Comparison of ENCODE assay signal across 8 cellular contexts in the genomic region with DNA sequence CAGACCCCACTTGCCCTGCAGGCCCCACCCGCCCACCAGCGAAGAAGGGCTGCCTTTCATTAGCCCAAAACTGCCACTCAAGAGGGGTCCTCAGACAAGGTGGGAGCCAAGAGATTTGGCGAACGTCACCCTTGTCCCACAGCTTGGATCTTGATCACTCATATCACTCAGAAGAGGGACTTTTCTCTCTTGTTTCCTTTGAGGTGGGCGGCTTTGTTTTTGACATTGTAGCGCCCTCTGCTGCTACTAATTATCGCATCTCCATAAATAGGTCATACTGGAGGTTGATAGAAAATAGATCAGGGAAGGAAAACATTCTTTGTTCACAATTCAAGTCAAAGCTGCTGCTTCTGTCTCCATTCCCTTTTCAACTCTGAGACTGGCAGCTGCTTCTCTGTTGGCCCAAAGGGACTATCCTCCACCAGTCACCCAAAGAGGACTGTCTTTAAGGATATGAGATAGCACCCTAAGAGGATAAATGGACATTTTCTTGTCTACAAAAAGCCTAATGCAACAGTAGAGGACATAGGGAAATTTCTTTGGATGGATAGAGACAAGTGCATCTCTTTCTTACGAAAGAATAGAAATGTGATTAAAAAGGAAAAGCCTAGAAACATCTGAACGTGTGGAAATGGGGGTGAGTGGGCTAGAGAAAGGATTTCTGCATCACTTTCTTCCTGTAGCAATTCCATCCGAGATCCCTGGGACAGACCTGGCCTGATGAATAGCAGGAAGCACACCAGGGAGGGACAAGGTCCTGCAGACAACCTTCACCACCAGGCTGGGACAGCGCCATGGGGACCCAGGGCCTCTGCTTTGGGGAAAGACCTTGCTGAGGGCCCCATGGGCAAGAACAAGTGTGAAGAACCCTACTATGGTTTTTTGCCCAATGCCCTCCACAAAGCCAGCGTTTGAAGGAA.
DNase-seq lines count a peak whose midpoint lies in the region; ATAC-seq and TF ChIP-seq lines count a peak whose summit lies in the region.

No MANE protein-coding gene starts in this region.

- H2AFZ ChIP-seq in Karpas-422 (ENCODE audit: low read length), result peak overlapping the region; percentile 16; the same call in 1 of the 2 replicates

- intact Hi-C loops in psoas muscle (cut with DNase I), result loop anchor here (2.0 to 5.0 kb wide), 2 partner anchors 86 kb away; no protein-coding TSS in a partner anchor

- no peaks in the 10 kb centered on the region for H3K36me3 Mint-ChIP-seq in activated naive CD4-positive, alpha-beta T cell treated with anti-CD3 and anti-CD28 coated beads, Interleukin-2, amount 50 U/mL, for 72 hours

- no peak overlapping the region for H3K27ac Mint-ChIP-seq in activated naive CD4-positive, alpha-beta T cell treated with anti-CD3 and anti-CD28 coated beads, Interleukin-2, amount 50 U/mL, for 72 hours

- no peaks in the 10 kb centered on the region for H3K9me2 ChIP-seq in Karpas-422 (replicated peaks; ENCODE audit: insufficient read depth, low read length)

- H3K4me3 ChIP-seq in BLaER1 treated with 17β-estradiol and CSF1 and Interleukin-3, amounts not matched to agents 10 nM and 100 nM, result peak overlapping the region in 7 of 10 experiments; percentile 44 to 74 (median 58); a peak in 13 of 20 replicates
- H3K4me3 ChIP-seq in Karpas-422 (ENCODE audit: low read length) (no peak overlapping the region), psoas muscle (no peak overlapping the region)

- peak; percentile 93 for DNase-seq in Karpas-422
- peak; percentile 59 for DNase-seq in germinal center (ENCODE audit: low spot score)
- DNase-seq in psoas muscle, result no peak
- no peak for DNase-seq in activated naive CD4-positive, alpha-beta T cell treated with anti-CD3 and anti-CD28 coated beads, Interleukin-2, amount 50 U/mL, for 72 hours (ENCODE audit: low spot score in 2 of 2)
- DNase-seq in OCI-M2 (lab: John Stamatoyannopoulos, UW; ENCODE audit: unreplicated experiment), result no peak

- 0 out of 22 replicates have a peak, but pooled peaks cover 0 to 6% (median 0%) of the 10 kb centered on the region in 11 experiments for H3K36me3 ChIP-seq in BLaER1 treated with 17β-estradiol and CSF1 and Interleukin-3, amounts not matched to agents 10 nM and 100 nM
- H3K36me3 ChIP-seq in Karpas-422 (ENCODE audit: insufficient read depth, low read length) (no peaks in the 10 kb centered on the region), psoas muscle (ENCODE audit: insufficient read depth in 1 of 2, low read depth in 1 of 2) (no peaks in the 10 kb centered on the region)

- no peaks in the 10 kb centered on the region for H3K9me3 Mint-ChIP-seq in activated naive CD4-positive, alpha-beta T cell treated with anti-CD3 and anti-CD28 coated beads, Interleukin-2, amount 50 U/mL, for 72 hours

- H3K27ac ChIP-seq in BLaER1 treated with 17β-estradiol and CSF1 and Interleukin-3, amounts not matched to agents 10 nM and 100 nM, result peak overlapping the region in 8 of 11 experiments; percentile 81 to 98 (median 90); a peak in 16 of 22 replicates
- H3K27ac ChIP-seq in Karpas-422 (ENCODE audit: low read length) (no peak overlapping the region), psoas muscle (no peak overlapping the region)

- no peaks in the 10 kb centered on the region for H3K9me3 ChIP-seq in BLaER1 treated with 17β-estradiol and CSF1 and Interleukin-3, amounts not matched to agents 10 nM and 100 nM (replicated peaks in 1 of 11)
- no peaks in the 10 kb centered on the region for H3K9me3 ChIP-seq in Karpas-422 (ENCODE audit: low read length)
- H3K9me3 ChIP-seq in psoas muscle, result no peaks in the 10 kb centered on the region

- H3K4me1 ChIP-seq in BLaER1 treated with 17β-estradiol and CSF1 and Interleukin-3, amounts not matched to agents 10 nM and 100 nM, result peaks cover 18 to 66% (median 51%) of the 10 kb centered on the region in 10 experiments
- H3K4me1 ChIP-seq in Karpas-422 (ENCODE audit: low read length), result peaks cover 48% of the 10 kb centered on the region
- no peaks in the 10 kb centered on the region for H3K4me1 ChIP-seq in psoas muscle

- H3K27me3 ChIP-seq in BLaER1 treated with 17β-estradiol and CSF1 and Interleukin-3, amounts not matched to agents 10 nM and 100 nM, result no peaks in the 10 kb centered on the region
- no peaks in the 10 kb centered on the region for H3K27me3 ChIP-seq in Karpas-422 (ENCODE audit: low read length)
- H3K27me3 ChIP-seq in psoas muscle (ENCODE audit: insufficient read depth in 3 of 3, low read length in 2 of 3), result peaks cover 0 to 2% (median 0%) of the 10 kb centered on the region in 3 donors

- 63 to 69% (median 64%) methylated on average over 12 of the region's 12 CpGs for WGBS in psoas muscle, 3 donors

- peak; percentile 71 for ATAC-seq in GM18907 (IDR thresholded peaks at IDR 0.05; ENCODE audit: unreplicated experiment)
- ATAC-seq in SK-N-SH treated with all-trans-retinoic acid at 6 μM for 48 hours, result peak; percentile 84
- ATAC-seq in psoas muscle, result no peak
- no peak for ATAC-seq in activated naive CD4-positive, alpha-beta T cell treated with anti-CD3 and anti-CD28 coated beads, Interleukin-2, amount 50 U/mL, for 72 hours

- peak; percentile 46 for TF ChIP-seq CTCF in psoas muscle (IDR thresholded peaks at IDR 0.05)

- peak overlapping the region in 8 of 11 experiments; percentile 63 to 92 (median 83); a peak in 16 of 22 replicates for H3K9ac ChIP-seq in BLaER1 treated with 17β-estradiol and CSF1 and Interleukin-3, amounts not matched to agents 10 nM and 100 nM
- no peak overlapping the region for H3K9ac ChIP-seq in Karpas-422 (ENCODE audit: low read length)

- H3K79me2 ChIP-seq in Karpas-422 (ENCODE audit: low read length), result no peaks in the 10 kb centered on the region

- H3K4me2 ChIP-seq in BLaER1 treated with 17β-estradiol and CSF1 and Interleukin-3, amounts not matched to agents 10 nM and 100 nM, result peak overlapping the region in 10 of 11 experiments; percentile 17 to 92 (median 76); a peak in 18 of 22 replicates
- peak overlapping the region; percentile 5 for H3K4me2 ChIP-seq in Karpas-422 (ENCODE audit: low read depth, low read length, poor library complexity, severe bottlenecking)

- no peaks in the 10 kb centered on the region for H4K20me1 ChIP-seq in BLaER1 treated with 17β-estradiol and CSF1 and Interleukin-3, amounts not matched to agents 10 nM and 100 nM
- H4K20me1 ChIP-seq in Karpas-422 (ENCODE audit: insufficient read depth, low read depth, low read length), result no peaks in the 10 kb centered on the region

TF ChIP-seq in SK-N-SH treated with all-trans-retinoic acid at 6 μM for 48 hours, 23 proteins besides CTCF, POLR2A, EP300 and RAD21 (continues in another document):
- TF ChIP-seq ZFP30 (CRISPR knock-in tag; IDR thresholded peaks at IDR 0.05), result no peak
- no peak for TF ChIP-seq ZNF8 (CRISPR knock-in tag; IDR thresholded peaks at IDR 0.05)
- no peak for TF ChIP-seq PPARA (CRISPR knock-in tag; IDR thresholded peaks at IDR 0.05; ENCODE audit: borderline replicate concordance)
- TF ChIP-seq, protein P1, sequence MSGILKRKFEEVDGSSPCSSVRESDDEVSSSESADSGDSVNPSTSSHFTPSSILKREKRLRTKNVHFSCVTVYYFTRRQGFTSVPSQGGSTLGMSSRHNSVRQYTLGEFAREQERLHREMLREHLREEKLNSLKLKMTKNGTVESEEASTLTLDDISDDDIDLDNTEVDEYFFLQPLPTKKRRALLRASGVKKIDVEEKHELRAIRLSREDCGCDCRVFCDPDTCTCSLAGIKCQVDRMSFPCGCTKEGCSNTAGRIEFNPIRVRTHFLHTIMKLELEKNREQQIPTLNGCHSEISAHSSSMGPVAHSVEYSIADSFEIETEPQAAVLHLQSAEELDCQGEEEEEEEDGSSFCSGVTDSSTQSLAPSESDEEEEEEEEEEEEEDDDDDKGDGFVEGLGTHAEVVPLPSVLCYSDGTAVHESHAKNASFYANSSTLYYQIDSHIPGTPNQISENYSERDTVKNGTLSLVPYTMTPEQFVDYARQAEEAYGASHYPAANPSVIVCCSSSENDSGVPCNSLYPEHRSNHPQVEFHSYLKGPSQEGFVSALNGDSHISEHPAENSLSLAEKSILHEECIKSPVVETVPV (CRISPR knock-in tag; IDR thresholded peaks at IDR 0.05), result no peak
- no peak for TF ChIP-seq GLIS3 (CRISPR knock-in tag; IDR thresholded peaks at IDR 0.05)
- TF ChIP-seq ESRRG (CRISPR knock-in tag; IDR thresholded peaks at IDR 0.05), result no peak
- TF ChIP-seq ISL1 (CRISPR knock-in tag; IDR thresholded peaks at IDR 0.05), result no peak
- TF ChIP-seq CREB5 (CRISPR knock-in tag; IDR thresholded peaks at IDR 0.05; ENCODE audit: low read depth), result no peak
- no peak for TF ChIP-seq PATZ1 (CRISPR knock-in tag; IDR thresholded peaks at IDR 0.05; ENCODE audit: borderline replicate concordance)

Comparison
In these comparisons a context has a peak if more than half of its experiments do, and no peak if none do; other contexts are left out.
1. H3K27ac ChIP-seq: peak in BLaER1 treated with 17β-estradiol and CSF1 and Interleukin-3, amounts not matched to agents 10 nM and 100 nM (8 of 11); none in Karpas-422 (single experiment) and psoas muscle (single experiment).
2. H3K4me3 ChIP-seq: peak in BLaER1 treated with 17β-estradiol and CSF1 and Interleukin-3, amounts not matched to agents 10 nM and 100 nM (7 of 10); none in Karpas-422 (single experiment) and psoas muscle (single experiment).
3. ATAC-seq: peak in GM18907 (single experiment) and SK-N-SH treated with all-trans-retinoic acid at 6 μM for 48 hours (single experiment); none in psoas muscle (0 of 4) and activated naive CD4-positive, alpha-beta T cell treated with anti-CD3 and anti-CD28 coated beads, Interleukin-2, amount 50 U/mL, for 72 hours (0 of 2).
4. DNase-seq: peak in Karpas-422 (single experiment) and germinal center (single experiment); none in psoas muscle (0 of 2), activated naive CD4-positive, alpha-beta T cell treated with anti-CD3 and anti-CD28 coated beads, Interleukin-2, amount 50 U/mL, for 72 hours (0 of 2) and OCI-M2 (single experiment).